In genomic region chr15:96262097-96262496, GRCh38 we compare ENCODE assay signal across 19 cellular contexts.
DNase-seq lines count a peak whose midpoint lies in the region; ATAC-seq, FAIRE-seq and TF ChIP-seq lines count a peak whose summit lies in the region.
"Had no signal": no experiment of that assay in that cellular context is flagged by ENCODE, and none has a peak within 500 bp of the region (broad histone marks: within the 10 kb centered on the region; RNA-seq: fewer than 3 reads in every experiment).

No MANE protein-coding gene starts in this region.

- H3K9me3 ChIP-seq in IMR-90 (ENCODE audit: control insufficient read depth, insufficient read depth, low read length) (no peaks in the 10 kb centered on the region), kidney (ENCODE audit: control insufficient read depth in 1 of 2, low read length in 2 of 2) (no peaks in the 10 kb centered on the region), trophoblast cell (ENCODE audit: insufficient read depth, low read depth, low read length) (no peaks in the 10 kb centered on the region), osteoblast (ENCODE audit: low read depth, low read length) (no peaks in the 10 kb centered on the region)

- H3K4ac ChIP-seq in IMR-90 (ENCODE audit: low read depth, low read length): 0 out of 2 replicates have a peak overlapping the region, but pooled peaks have one; percentile 57
- no peak overlapping the region for H3K4ac ChIP-seq in trophoblast cell (ENCODE audit: low read depth, low read length)

- H3K18ac ChIP-seq in IMR-90 (ENCODE audit: low read depth, low read length) (peak overlapping the region; percentile 35), trophoblast cell (ENCODE audit: low read length) (no peak overlapping the region)

- H3K27ac ChIP-seq in IMR-90 (ENCODE audit: insufficient read depth, low read length) (peak overlapping the region; percentile 19; the same call in 1 of the 2 replicates), kidney (ENCODE audit: low read depth in 2 of 2, low read length in 2 of 2) (peak overlapping the region; percentile 64 to 77), trophoblast cell (ENCODE audit: low read depth, low read length) (no peak overlapping the region), osteoblast (ENCODE audit: low read depth, low read length) (no peak overlapping the region)
- H3K27ac ChIP-seq: GM23248 had no signal

- no peak overlapping the region for H4K91ac ChIP-seq in IMR-90 (ENCODE audit: insufficient read depth, low read depth, low read length)
- H4K91ac ChIP-seq in trophoblast cell (ENCODE audit: low read depth, low read length): no peak overlapping the region

- H3K79me2 ChIP-seq in trophoblast cell (ENCODE audit: control insufficient read depth, insufficient read depth, low read length, poor library complexity): peaks cover 1% of the 10 kb centered on the region
- no peaks in the 10 kb centered on the region for H3K79me2 ChIP-seq in osteoblast (ENCODE audit: insufficient read depth, low read length)

- WGBS in IMR-90 (ENCODE audit: extremely low coverage in 2 of 2, insufficient read length in 1 of 2), 2 experiments: no CpG with 5 or more reads among the region's 4 CpGs
- no CpG with 5 or more reads among the region's 4 CpGs for WGBS in trophoblast cell (ENCODE audit: extremely low coverage, insufficient coverage, insufficient read length)

- H3K4me3 ChIP-seq in IMR-90 (ENCODE audit: insufficient read depth, low read depth, low read length) (no peak overlapping the region), kidney (ENCODE audit: low read length in 2 of 2) (no peak overlapping the region), trophoblast cell (ENCODE audit: low read depth, low read length) (no peak overlapping the region), osteoblast (ENCODE audit: insufficient read depth, low read length) (no peak overlapping the region)
- H3K4me3 ChIP-seq: GM23248 had no signal

- BruUV-seq in IMR-90 (replicated peaks; lab: Mats Ljungman, UMichigan): no TSS peak

- H4K8ac ChIP-seq in IMR-90 (ENCODE audit: low read depth in 2 of 2, low read length in 2 of 2) (no peak overlapping the region), trophoblast cell (ENCODE audit: low read depth, low read length) (no peak overlapping the region)

- H3K36me3 ChIP-seq in IMR-90 (ENCODE audit: control insufficient read depth, insufficient read depth, low read length): no peaks in the 10 kb centered on the region
- H3K36me3 ChIP-seq in kidney (ENCODE audit: control insufficient read depth in 1 of 2, insufficient read depth in 2 of 2, low read length in 2 of 2): no peaks in the 10 kb centered on the region
- H3K36me3 ChIP-seq in trophoblast cell (ENCODE audit: control insufficient read depth in 1 of 2, insufficient read depth in 2 of 2, low read length in 2 of 2): peaks cover 0 to 3% of the 10 kb centered on the region in 2 experiments
- no peaks in the 10 kb centered on the region for H3K36me3 ChIP-seq in osteoblast (ENCODE audit: insufficient read depth, low read length)

- ATAC-seq in IMR-90 (ENCODE audit: low read depth): peak; percentile 49
- ATAC-seq: SK-N-SH treated with all-trans-retinoic acid at 6 μM for 48 hours had no signal

- H4K20me1 ChIP-seq in IMR-90 (ENCODE audit: insufficient read depth, low read length): no peaks in the 10 kb centered on the region
- no peaks in the 10 kb centered on the region for H4K20me1 ChIP-seq in osteoblast (ENCODE audit: insufficient read depth, low read length)

- no peak overlapping the region for H2AFZ ChIP-seq in IMR-90 (replicated peaks; ENCODE audit: low read length, poor library complexity)
- H2AFZ ChIP-seq in trophoblast cell (ENCODE audit: insufficient read depth, low read length, poor library complexity): no peak overlapping the region
- no peak overlapping the region for H2AFZ ChIP-seq in osteoblast (ENCODE audit: low read length)
- H2AFZ ChIP-seq: GM23248 had no signal

- dilution Hi-C loops in IMR-90 (cut with HindIII; ENCODE audit: low sequenced_read_pairs, unreplicated experiment): no loop called here

- peak overlapping the region; percentile 71 for H2BK12ac ChIP-seq in trophoblast cell (ENCODE audit: low read length)

- H4K12ac ChIP-seq in trophoblast cell (ENCODE audit: low read depth, low read length): no peak overlapping the region

- TF ChIP-seq CTCF in IMR-90 (conservative IDR thresholded peaks at IDR 0.05; ENCODE audit: low read depth, low read length) (no peak), kidney (IDR thresholded peaks at IDR 0.05; ENCODE audit: borderline replicate concordance, extremely low read depth, insufficient read depth) (no peak), osteoblast (IDR thresholded peaks at IDR 0.05; ENCODE audit: extremely low read depth, low read depth, low read length) (no peak)

- H3K14ac ChIP-seq in IMR-90 (replicated peaks; ENCODE audit: low read depth, low read length) (no peak overlapping the region), trophoblast cell (ENCODE audit: low read length) (no peak overlapping the region)

- H3K4me2 ChIP-seq in IMR-90 (ENCODE audit: low read depth, low read length): peak overlapping the region; percentile 56
- no peak overlapping the region for H3K4me2 ChIP-seq in trophoblast cell (ENCODE audit: low read length)
- no peak overlapping the region for H3K4me2 ChIP-seq in osteoblast (ENCODE audit: insufficient read depth, low read length)

- H3K4me1 ChIP-seq in IMR-90 (ENCODE audit: control insufficient read depth, insufficient read depth, low read length): peaks cover 14% of the 10 kb centered on the region
- H3K4me1 ChIP-seq in kidney (ENCODE audit: control insufficient read depth in 1 of 2, insufficient read depth in 1 of 2, low read depth in 1 of 2, low read length in 2 of 2): peaks cover 18 to 45% of the 10 kb centered on the region in 2 donors
- H3K4me1 ChIP-seq in trophoblast cell (ENCODE audit: control insufficient read depth in 1 of 2, insufficient read depth in 2 of 2, low read length in 2 of 2): peaks cover 0 to 3% of the 10 kb centered on the region in 2 experiments
- peaks cover 13% of the 10 kb centered on the region for H3K4me1 ChIP-seq in osteoblast (ENCODE audit: insufficient read depth, low read length)

- H3K27me3 ChIP-seq in IMR-90 (ENCODE audit: control insufficient read depth, insufficient read depth, low read length) (no peaks in the 10 kb centered on the region), trophoblast cell (ENCODE audit: insufficient read depth, low read length) (no peaks in the 10 kb centered on the region), osteoblast (ENCODE audit: insufficient read depth, low read length) (no peaks in the 10 kb centered on the region)

- no peak overlapping the region for H4K5ac ChIP-seq in IMR-90 (ENCODE audit: low read depth, low read length)

- no peak overlapping the region for H2AK9ac ChIP-seq in IMR-90 (replicated peaks; ENCODE audit: low read depth, low read length, poor library complexity)

- in situ Hi-C loops in IMR-90 (cut with MboI; ENCODE audit: low sequenced_read_pairs): no loop called here

- no peak for TF ChIP-seq RAD21 in IMR-90 (IDR thresholded peaks at IDR 0.05; ENCODE audit: low read length)

- CTCF ChIA-PET in IMR-90 (lab: Yijun Ruan, JAX): no interaction called here

- H3K9ac ChIP-seq in IMR-90 (ENCODE audit: low read depth, low read length): no peak overlapping the region
- no peak overlapping the region for H3K9ac ChIP-seq in kidney (ENCODE audit: low read length in 2 of 2)
- H3K9ac ChIP-seq in trophoblast cell (ENCODE audit: low read length): no peak overlapping the region
- H3K9ac ChIP-seq: GM23248 had no signal

- no peak overlapping the region for H3K56ac ChIP-seq in IMR-90 (ENCODE audit: extremely low read depth, insufficient read depth, low read length)

- DNase-seq in IMR-90 (peak; percentile 25), kidney (no peak), trophoblast cell (no peak), H54 (ENCODE audit: insufficient read length, low spot score) (no peak), osteoblast (ENCODE audit: insufficient read length, low spot score, missing footprints) (no peak), amniotic stem cell (lab: John Stamatoyannopoulos, UW) (no peak)
- no peak for DNase-seq in stimulated activated naive CD4-positive, alpha-beta T cell treated with Interleukin-2 at 50 U/mL for 16 hours (lab: John Stamatoyannopoulos, UW)
- DNase-seq: CD4-positive, CD25-positive, alpha-beta regulatory T cell; DMS79 treated with DMSO at 0.1 percent for 48 hours; GM23248; HFFc6; NCI-H187; NCI-H446; NCI-H69; NK-92 treated with Interleukin-12 subunit alpha and Interleukin-12 subunit beta, amount 100 ng/mL, for 24 hours; OCI-M1; SHP77 treated with DMSO at 0.1 percent for 48 hours had no signal

- H2BK15ac ChIP-seq in IMR-90 (ENCODE audit: low read depth, low read length): no peak overlapping the region

- TF ChIP-seq POLR2A in IMR-90 (IDR thresholded peaks at IDR 0.05; ENCODE audit: low read depth, low read length): no peak
- no peak for TF ChIP-seq POLR2A in H54 (IDR thresholded peaks at IDR 0.05; ENCODE audit: low read depth, low read length)

- no peaks in the 10 kb centered on the region for H3K9me1 ChIP-seq in IMR-90 (ENCODE audit: insufficient read depth, low read length)

- H2BK5ac ChIP-seq in IMR-90 (ENCODE audit: low read depth, low read length, poor library complexity, severe bottlenecking): no peak overlapping the region
- no peak overlapping the region for H2BK5ac ChIP-seq in trophoblast cell (ENCODE audit: low read depth, low read length, poor library complexity)

- H3K79me1 ChIP-seq in IMR-90 (ENCODE audit: low read depth in 1 of 2, low read length in 2 of 2) (no peaks in the 10 kb centered on the region), trophoblast cell (ENCODE audit: low read length) (peaks cover 18% of the 10 kb centered on the region)

- H2AK5ac ChIP-seq in IMR-90 (ENCODE audit: low read depth, low read length) (no peak overlapping the region), trophoblast cell (ENCODE audit: low read length) (no peak overlapping the region)

- no peak overlapping the region for H2BK20ac ChIP-seq in IMR-90 (ENCODE audit: low read depth, low read length)

- FAIRE-seq in kidney (lab: Jason Lieb, UNC) (no peak), H54 (lab: Jason Lieb, UNC) (no peak)
- FAIRE-seq: D721Med had no signal

- H2BK120ac ChIP-seq in IMR-90 (ENCODE audit: low read depth, low read length) (no peak overlapping the region), trophoblast cell (ENCODE audit: insufficient read depth, low read length, poor library complexity) (no peak overlapping the region)

- intact Hi-C loops in IMR-90 (cut with micrococcal nuclease): no loop called here
- intact Hi-C loops in kidney (cut with DNase I): no loop called here

- POLR2A ChIA-PET in IMR-90 (lab: Charles Lee; ENCODE audit: unreplicated experiment): no interaction called here

- H3K23ac ChIP-seq in IMR-90 (ENCODE audit: low read depth, low read length) (no peak overlapping the region), trophoblast cell (ENCODE audit: low read length) (no peak overlapping the region)

TF ChIP-seq in IMR-90, 13 proteins besides CTCF, POLR2A, EP300 and RAD21 (continues in another document):
- TF ChIP-seq USF2 (IDR thresholded peaks at IDR 0.05; ENCODE audit: low read depth, low read length): no peak

Comparison
In these comparisons a context has a peak if more than half of its experiments do, and no peak if none do; other contexts are left out.
1. H3K27ac ChIP-seq: peak in IMR-90 (single experiment) and kidney (2 of 2); none in trophoblast cell (single experiment) and osteoblast (single experiment).